1 cellular context compared by ENCODE assay signal in genomic region chr5:37170856-37171255, GRCh38.
A peak's percentile ranks its signal among the peaks of the same experiment; 100 is the strongest.
TF ChIP-seq lines count a peak whose summit lies in the region.

No MANE protein-coding gene starts in this region.

TF ChIP-seq in A549, 52 proteins besides CTCF, POLR2A, EP300 and RAD21 (continued from another document):
- TF ChIP-seq ATOH8 (CRISPR knock-in tag; IDR thresholded peaks at IDR 0.05; ENCODE audit: low read depth) = no peak
- peak; percentile 51 for TF ChIP-seq MAFK (IDR thresholded peaks at IDR 0.05; ENCODE audit: partially characterized antibody)
